1 cellular context compared by ENCODE assay signal in the genomic region with DNA sequence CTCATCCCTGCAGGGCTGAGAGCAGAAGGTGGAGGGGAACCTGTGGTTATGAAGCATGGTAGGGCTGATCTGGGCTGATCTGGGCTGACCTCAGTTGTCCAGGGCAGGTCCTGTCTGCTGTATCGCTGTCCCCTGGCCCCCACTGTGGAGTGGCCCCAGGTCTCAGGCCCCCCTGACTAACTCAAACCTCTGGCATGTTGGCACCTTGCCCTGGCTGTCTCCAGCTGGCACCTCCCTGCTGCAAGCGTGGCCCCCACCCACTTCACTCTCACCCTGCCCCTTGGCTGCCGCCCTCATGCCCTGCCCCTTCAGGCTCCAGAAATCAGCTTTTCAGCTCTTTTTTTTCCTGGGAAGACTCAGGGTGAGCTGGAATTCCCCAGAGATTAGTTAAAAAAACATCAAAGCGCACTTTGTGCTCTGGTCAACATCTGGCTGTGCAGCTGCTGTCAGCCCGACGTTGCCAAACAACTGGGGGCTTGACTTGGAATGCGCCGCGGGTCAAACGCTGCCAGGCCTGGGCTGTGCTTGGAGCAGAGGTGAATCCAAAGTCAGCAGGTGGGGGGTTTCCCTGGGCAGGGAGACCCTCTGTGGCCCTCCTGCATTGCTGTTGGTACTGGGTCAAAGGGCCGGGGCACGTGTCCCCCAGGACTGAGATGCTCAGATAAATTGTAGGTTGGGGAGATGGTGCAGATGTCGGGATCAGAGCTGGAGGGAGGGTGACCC.
TF ChIP-seq lines count a peak whose summit lies in the region.

No MANE protein-coding gene starts in this region.

TF ChIP-seq in HepG2, 621 proteins besides CTCF, POLR2A, EP300 and RAD21 (continued from another document and continues in another):
- TF ChIP-seq, protein P1, sequence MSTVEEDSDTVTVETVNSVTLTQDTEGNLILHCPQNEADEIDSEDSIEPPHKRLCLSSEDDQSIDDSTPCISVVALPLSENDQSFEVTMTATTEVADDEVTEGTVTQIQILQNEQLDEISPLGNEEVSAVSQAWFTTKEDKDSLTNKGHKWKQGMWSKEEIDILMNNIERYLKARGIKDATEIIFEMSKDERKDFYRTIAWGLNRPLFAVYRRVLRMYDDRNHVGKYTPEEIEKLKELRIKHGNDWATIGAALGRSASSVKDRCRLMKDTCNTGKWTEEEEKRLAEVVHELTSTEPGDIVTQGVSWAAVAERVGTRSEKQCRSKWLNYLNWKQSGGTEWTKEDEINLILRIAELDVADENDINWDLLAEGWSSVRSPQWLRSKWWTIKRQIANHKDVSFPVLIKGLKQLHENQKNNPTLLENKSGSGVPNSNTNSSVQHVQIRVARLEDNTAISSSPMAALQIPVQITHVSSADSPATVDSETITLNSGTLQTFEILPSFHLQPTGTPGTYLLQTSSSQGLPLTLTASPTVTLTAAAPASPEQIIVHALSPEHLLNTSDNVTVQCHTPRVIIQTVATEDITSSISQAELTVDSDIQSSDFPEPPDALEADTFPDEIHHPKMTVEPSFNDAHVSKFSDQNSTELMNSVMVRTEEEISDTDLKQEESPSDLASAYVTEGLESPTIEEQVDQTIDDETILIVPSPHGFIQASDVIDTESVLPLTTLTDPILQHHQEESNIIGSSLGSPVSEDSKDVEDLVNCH (CRISPR knock-in tag; IDR thresholded peaks at IDR 0.05), result no peak
- TF ChIP-seq, protein P2, sequence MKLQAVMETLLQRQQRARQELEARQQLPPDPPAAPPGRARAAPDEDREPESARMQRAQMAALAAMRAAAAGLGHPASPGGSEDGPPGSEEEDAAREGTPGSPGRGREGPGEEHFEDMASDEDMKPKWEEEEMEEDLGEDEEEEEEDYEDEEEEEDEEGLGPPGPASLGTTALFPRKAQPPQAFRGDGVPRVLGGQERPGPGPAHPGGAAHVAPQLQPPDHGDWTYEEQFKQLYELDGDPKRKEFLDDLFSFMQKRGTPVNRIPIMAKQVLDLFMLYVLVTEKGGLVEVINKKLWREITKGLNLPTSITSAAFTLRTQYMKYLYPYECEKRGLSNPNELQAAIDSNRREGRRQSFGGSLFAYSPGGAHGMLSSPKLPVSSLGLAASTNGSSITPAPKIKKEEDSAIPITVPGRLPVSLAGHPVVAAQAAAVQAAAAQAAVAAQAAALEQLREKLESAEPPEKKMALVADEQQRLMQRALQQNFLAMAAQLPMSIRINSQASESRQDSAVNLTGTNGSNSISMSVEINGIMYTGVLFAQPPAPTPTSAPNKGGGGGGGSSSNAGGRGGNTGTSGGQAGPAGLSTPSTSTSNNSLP (IDR thresholded peaks at IDR 0.05; ENCODE audit: low read depth, low read length), result 0 out of 2 replicates have a peak, but pooled peaks have one; percentile 46
- TF ChIP-seq ZEB1 (IDR thresholded peaks at IDR 0.05; ENCODE audit: insufficient replicate concordance, low read depth) (peak; percentile 27), AHR (CRISPR knock-in tag; IDR thresholded peaks at IDR 0.05) (no peak), BCL6 (CRISPR knock-in tag; IDR thresholded peaks at IDR 0.05) (peak; percentile 92), CENPX (CRISPR knock-in tag; IDR thresholded peaks at IDR 0.05) (no peak), ZNF33A (CRISPR knock-in tag; IDR thresholded peaks at IDR 0.05; ENCODE audit: borderline replicate concordance) (no peak), ZNF724P (CRISPR knock-in tag; IDR thresholded peaks at IDR 0.05; ENCODE audit: borderline replicate concordance) (no peak), ISX (CRISPR knock-in tag; conservative IDR thresholded peaks at IDR 0.05) (no peak), MTF2 (CRISPR knock-in tag; IDR thresholded peaks at IDR 0.05; ENCODE audit: borderline replicate concordance) (no peak), ISL2 (CRISPR knock-in tag; IDR thresholded peaks at IDR 0.05) (peak; percentile 82), ZBTB20 (CRISPR knock-in tag; IDR thresholded peaks at IDR 0.05; ENCODE audit: borderline replicate concordance, low read depth) (no peak), SNRNP70 (IDR thresholded peaks at IDR 0.05; ENCODE audit: low read depth, low read length) (no peak), EZH2 (conservative IDR thresholded peaks at IDR 0.05; ENCODE audit: low read depth, low read length) (no peak), NBN (conservative IDR thresholded peaks at IDR 0.05) (no peak), ATF1 (CRISPR knock-in tag; IDR thresholded peaks at IDR 0.05) (no peak), DR1 (CRISPR knock-in tag; IDR thresholded peaks at IDR 0.05) (0 out of 2 replicates have a peak, but pooled peaks have one; percentile 39), ATAD3A (CRISPR knock-in tag; IDR thresholded peaks at IDR 0.05) (no peak), GATA4 (IDR thresholded peaks at IDR 0.05; ENCODE audit: borderline replicate concordance, low read depth) (no peak), ERF (CRISPR knock-in tag; IDR thresholded peaks at IDR 0.05) (no peak; the same call in 1 of the 2 replicates), CHCHD3 (CRISPR knock-in tag; IDR thresholded peaks at IDR 0.05) (no peak), MTF1 (CRISPR knock-in tag; IDR thresholded peaks at IDR 0.05) (no peak), HIVEP1 (CRISPR knock-in tag; IDR thresholded peaks at IDR 0.05) (peak; percentile 98), ZSCAN25 (CRISPR knock-in tag; IDR thresholded peaks at IDR 0.05) (peak; percentile 86; the same call in 1 of the 2 replicates), NCOA1 (CRISPR knock-in tag; IDR thresholded peaks at IDR 0.05) (no peak), NFRKB (IDR thresholded peaks at IDR 0.05) (no peak), SIN3B (IDR thresholded peaks at IDR 0.05; ENCODE audit: low read length) (no peak), RBM22 (optimal IDR thresholded peaks at IDR 0.05; ENCODE audit: low read length) (no peak), ZNF775 (CRISPR knock-in tag; IDR thresholded peaks at IDR 0.05; ENCODE audit: borderline replicate concordance) (no peak)
- TF ChIP-seq, protein P3, sequence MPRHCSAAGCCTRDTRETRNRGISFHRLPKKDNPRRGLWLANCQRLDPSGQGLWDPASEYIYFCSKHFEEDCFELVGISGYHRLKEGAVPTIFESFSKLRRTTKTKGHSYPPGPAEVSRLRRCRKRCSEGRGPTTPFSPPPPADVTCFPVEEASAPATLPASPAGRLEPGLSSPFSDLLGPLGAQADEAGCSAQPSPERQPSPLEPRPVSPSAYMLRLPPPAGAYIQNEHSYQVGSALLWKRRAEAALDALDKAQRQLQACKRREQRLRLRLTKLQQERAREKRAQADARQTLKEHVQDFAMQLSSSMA (CRISPR knock-in tag; IDR thresholded peaks at IDR 0.05), result no peak
- TF ChIP-seq, protein P4, sequence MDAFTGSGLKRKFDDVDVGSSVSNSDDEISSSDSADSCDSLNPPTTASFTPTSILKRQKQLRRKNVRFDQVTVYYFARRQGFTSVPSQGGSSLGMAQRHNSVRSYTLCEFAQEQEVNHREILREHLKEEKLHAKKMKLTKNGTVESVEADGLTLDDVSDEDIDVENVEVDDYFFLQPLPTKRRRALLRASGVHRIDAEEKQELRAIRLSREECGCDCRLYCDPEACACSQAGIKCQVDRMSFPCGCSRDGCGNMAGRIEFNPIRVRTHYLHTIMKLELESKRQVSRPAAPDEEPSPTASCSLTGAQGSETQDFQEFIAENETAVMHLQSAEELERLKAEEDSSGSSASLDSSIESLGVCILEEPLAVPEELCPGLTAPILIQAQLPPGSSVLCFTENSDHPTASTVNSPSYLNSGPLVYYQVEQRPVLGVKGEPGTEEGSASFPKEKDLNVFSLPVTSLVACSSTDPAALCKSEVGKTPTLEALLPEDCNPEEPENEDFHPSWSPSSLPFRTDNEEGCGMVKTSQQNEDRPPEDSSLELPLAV (CRISPR knock-in tag; conservative IDR thresholded peaks at IDR 0.05; ENCODE audit: low read depth), result no peak
- TF ChIP-seq, protein P5, sequence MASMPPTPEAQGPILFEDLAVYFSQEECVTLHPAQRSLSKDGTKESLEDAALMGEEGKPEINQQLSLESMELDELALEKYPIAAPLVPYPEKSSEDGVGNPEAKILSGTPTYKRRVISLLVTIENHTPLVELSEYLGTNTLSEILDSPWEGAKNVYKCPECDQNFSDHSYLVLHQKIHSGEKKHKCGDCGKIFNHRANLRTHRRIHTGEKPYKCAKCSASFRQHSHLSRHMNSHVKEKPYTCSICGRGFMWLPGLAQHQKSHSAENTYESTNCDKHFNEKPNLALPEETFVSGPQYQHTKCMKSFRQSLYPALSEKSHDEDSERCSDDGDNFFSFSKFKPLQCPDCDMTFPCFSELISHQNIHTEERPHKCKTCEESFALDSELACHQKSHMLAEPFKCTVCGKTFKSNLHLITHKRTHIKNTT (CRISPR knock-in tag; IDR thresholded peaks at IDR 0.05), result no peak
- TF ChIP-seq, protein P6, sequence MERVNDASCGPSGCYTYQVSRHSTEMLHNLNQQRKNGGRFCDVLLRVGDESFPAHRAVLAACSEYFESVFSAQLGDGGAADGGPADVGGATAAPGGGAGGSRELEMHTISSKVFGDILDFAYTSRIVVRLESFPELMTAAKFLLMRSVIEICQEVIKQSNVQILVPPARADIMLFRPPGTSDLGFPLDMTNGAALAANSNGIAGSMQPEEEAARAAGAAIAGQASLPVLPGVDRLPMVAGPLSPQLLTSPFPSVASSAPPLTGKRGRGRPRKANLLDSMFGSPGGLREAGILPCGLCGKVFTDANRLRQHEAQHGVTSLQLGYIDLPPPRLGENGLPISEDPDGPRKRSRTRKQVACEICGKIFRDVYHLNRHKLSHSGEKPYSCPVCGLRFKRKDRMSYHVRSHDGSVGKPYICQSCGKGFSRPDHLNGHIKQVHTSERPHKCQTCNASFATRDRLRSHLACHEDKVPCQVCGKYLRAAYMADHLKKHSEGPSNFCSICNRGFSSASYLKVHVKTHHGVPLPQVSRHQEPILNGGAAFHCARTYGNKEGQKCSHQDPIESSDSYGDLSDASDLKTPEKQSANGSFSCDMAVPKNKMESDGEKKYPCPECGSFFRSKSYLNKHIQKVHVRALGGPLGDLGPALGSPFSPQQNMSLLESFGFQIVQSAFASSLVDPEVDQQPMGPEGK (CRISPR knock-in tag; IDR thresholded peaks at IDR 0.05), result peak; percentile 96
- TF ChIP-seq, protein P7, sequence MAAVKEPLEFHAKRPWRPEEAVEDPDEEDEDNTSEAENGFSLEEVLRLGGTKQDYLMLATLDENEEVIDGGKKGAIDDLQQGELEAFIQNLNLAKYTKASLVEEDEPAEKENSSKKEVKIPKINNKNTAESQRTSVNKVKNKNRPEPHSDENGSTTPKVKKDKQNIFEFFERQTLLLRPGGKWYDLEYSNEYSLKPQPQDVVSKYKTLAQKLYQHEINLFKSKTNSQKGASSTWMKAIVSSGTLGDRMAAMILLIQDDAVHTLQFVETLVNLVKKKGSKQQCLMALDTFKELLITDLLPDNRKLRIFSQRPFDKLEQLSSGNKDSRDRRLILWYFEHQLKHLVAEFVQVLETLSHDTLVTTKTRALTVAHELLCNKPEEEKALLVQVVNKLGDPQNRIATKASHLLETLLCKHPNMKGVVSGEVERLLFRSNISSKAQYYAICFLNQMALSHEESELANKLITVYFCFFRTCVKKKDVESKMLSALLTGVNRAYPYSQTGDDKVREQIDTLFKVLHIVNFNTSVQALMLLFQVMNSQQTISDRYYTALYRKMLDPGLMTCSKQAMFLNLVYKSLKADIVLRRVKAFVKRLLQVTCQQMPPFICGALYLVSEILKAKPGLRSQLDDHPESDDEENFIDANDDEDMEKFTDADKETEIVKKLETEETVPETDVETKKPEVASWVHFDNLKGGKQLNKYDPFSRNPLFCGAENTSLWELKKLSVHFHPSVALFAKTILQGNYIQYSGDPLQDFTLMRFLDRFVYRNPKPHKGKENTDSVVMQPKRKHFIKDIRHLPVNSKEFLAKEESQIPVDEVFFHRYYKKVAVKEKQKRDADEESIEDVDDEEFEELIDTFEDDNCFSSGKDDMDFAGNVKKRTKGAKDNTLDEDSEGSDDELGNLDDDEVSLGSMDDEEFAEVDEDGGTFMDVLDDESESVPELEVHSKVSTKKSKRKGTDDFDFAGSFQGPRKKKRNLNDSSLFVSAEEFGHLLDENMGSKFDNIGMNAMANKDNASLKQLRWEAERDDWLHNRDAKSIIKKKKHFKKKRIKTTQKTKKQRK (IDR thresholded peaks at IDR 0.05; ENCODE audit: low read length), result no peak
- TF ChIP-seq, protein P8, sequence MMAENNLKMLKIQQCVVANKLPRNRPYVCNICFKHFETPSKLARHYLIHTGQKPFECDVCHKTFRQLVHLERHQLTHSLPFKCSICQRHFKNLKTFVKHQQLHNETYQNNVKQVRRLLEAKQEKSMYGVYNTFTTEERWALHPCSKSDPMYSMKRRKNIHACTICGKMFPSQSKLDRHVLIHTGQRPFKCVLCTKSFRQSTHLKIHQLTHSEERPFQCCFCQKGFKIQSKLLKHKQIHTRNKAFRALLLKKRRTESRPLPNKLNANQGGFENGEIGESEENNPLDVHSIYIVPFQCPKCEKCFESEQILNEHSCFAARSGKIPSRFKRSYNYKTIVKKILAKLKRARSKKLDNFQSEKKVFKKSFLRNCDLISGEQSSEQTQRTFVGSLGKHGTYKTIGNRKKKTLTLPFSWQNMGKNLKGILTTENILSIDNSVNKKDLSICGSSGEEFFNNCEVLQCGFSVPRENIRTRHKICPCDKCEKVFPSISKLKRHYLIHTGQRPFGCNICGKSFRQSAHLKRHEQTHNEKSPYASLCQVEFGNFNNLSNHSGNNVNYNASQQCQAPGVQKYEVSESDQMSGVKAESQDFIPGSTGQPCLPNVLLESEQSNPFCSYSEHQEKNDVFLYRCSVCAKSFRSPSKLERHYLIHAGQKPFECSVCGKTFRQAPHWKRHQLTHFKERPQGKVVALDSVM (CRISPR knock-in tag; IDR thresholded peaks at IDR 0.05), result no peak
- TF ChIP-seq, protein P9, sequence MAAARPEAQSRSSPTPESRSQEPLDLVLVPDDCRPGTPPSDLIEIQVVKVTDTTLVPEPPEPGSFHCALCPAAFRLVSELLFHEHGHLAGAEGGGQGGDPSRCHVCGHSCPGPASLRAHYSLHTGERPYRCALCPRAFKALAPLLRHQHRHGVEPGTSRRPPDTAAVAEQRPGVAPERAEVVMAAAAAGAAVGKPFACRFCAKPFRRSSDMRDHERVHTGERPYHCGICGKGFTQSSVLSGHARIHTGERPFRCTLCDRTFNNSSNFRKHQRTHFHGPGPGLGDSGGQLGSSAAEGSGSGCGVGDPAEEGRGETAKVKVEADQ (CRISPR knock-in tag; IDR thresholded peaks at IDR 0.05; ENCODE audit: borderline replicate concordance), result peak; percentile 63; the same call in 1 of the 2 replicates
- TF ChIP-seq, protein P10, sequence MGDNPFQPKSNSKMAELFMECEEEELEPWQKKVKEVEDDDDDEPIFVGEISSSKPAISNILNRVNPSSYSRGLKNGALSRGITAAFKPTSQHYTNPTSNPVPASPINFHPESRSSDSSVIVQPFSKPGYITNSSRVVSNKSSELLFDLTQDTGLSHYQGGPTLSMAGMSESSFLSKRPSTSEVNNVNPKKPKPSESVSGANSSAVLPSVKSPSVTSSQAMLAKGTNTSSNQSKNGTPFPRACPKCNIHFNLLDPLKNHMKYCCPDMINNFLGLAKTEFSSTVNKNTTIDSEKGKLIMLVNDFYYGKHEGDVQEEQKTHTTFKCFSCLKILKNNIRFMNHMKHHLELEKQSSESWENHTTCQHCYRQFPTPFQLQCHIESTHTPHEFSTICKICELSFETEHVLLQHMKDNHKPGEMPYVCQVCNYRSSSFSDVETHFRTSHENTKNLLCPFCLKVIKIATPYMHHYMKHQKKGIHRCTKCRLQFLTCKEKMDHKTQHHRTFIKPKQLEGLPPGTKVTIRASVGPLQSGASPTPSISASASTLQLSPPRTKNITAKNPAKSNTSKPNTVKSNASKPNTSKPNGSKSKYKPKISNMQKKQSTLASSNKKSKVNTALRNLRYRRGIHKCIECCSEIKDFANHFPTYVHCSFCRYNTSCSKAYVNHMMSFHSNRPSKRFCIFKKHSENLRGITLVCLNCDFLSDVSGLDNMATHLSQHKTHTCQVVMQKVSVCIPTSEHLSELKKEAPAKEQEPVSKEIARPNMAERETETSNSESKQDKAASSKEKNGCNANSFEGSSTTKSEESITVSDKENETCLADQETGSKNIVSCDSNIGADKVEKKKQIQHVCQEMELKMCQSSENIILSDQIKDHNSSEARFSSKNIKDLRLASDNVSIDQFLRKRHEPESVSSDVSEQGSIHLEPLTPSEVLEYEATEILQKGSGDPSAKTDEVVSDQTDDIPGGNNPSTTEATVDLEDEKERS (CRISPR knock-in tag; IDR thresholded peaks at IDR 0.05), result peak; percentile 66
